1 cellular context compared by ENCODE assay signal in genomic region chr2:199315299-199316179, GRCh38.
TF ChIP-seq lines count a peak whose summit lies in the region.

No MANE protein-coding gene starts in this region.

TF ChIP-seq in SK-N-SH, 30 proteins besides CTCF, POLR2A, EP300 and RAD21:
- TF ChIP-seq, protein P1, sequence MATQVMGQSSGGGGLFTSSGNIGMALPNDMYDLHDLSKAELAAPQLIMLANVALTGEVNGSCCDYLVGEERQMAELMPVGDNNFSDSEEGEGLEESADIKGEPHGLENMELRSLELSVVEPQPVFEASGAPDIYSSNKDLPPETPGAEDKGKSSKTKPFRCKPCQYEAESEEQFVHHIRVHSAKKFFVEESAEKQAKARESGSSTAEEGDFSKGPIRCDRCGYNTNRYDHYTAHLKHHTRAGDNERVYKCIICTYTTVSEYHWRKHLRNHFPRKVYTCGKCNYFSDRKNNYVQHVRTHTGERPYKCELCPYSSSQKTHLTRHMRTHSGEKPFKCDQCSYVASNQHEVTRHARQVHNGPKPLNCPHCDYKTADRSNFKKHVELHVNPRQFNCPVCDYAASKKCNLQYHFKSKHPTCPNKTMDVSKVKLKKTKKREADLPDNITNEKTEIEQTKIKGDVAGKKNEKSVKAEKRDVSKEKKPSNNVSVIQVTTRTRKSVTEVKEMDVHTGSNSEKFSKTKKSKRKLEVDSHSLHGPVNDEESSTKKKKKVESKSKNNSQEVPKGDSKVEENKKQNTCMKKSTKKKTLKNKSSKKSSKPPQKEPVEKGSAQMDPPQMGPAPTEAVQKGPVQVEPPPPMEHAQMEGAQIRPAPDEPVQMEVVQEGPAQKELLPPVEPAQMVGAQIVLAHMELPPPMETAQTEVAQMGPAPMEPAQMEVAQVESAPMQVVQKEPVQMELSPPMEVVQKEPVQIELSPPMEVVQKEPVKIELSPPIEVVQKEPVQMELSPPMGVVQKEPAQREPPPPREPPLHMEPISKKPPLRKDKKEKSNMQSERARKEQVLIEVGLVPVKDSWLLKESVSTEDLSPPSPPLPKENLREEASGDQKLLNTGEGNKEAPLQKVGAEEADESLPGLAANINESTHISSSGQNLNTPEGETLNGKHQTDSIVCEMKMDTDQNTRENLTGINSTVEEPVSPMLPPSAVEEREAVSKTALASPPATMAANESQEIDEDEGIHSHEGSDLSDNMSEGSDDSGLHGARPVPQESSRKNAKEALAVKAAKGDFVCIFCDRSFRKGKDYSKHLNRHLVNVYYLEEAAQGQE (IDR thresholded peaks at IDR 0.05; ENCODE audit: low read depth, low read length): peak; percentile 93
- TF ChIP-seq, protein P2, sequence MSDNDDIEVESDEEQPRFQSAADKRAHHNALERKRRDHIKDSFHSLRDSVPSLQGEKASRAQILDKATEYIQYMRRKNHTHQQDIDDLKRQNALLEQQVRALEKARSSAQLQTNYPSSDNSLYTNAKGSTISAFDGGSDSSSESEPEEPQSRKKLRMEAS (IDR thresholded peaks at IDR 0.05; ENCODE audit: low read depth): no peak
TF ChIP-seq in SK-N-SH: peak in this region for 1.
